ENCODE assay signal across 8 cellular contexts in the genomic region with DNA sequence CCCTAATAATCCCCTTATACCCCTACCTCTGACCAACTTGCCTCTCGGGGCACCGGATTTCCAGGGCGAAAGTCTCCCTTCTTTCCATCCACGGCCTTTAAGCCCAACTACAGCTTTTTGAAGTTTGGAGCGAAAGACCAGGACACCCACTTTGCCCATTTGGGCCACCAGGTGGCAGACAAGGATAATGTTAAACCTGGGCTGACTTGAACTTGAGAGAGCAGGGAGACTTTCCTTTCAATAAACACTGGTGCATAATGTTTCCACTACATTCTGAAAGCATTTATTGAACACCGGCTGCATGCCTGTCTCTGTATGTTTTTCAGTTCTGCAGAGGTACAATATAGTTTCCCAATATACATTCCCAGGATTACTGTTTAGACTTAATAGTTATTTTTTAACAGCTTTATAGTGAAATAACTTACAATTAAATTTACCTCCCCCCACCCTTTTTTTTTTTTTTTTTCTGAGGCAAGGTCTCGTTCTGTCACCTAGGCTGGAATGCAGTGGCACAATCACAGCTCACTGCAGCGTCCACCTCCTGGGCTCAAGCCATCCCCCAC. TPM values are rescaled to one million over a fixed set of nuclear protein-coding genes. Genes with fewer than 3 reads are reported as not detected.
A peak's percentile ranks its signal among the peaks of the same experiment; 100 is the strongest.
DNase-seq lines count a peak whose midpoint lies in the region; TF ChIP-seq lines count a peak whose summit lies in the region.

No MANE protein-coding gene starts in this region.

- TF ChIP-seq POLR2A in NB4 (IDR thresholded peaks at IDR 0.05; ENCODE audit: extremely low read depth, insufficient read length), result no peak

- H3K4me1 Mint-ChIP-seq in activated naive CD4-positive, alpha-beta T cell treated with anti-CD3 and anti-CD28 coated beads, Interleukin-2, amount 50 U/mL, for 24 hours, result peaks cover 10% of the 10 kb centered on the region
- peaks cover 5% of the 10 kb centered on the region for H3K4me1 Mint-ChIP-seq in glutamatergic neuron (ENCODE audit: low read depth, unreplicated experiment)

- H3K27ac Mint-ChIP-seq in activated naive CD4-positive, alpha-beta T cell treated with anti-CD3 and anti-CD28 coated beads, Interleukin-2, amount 50 U/mL, for 24 hours, result peak overlapping the region; percentile 78
- no peak overlapping the region for H3K27ac Mint-ChIP-seq in glutamatergic neuron (ENCODE audit: unreplicated experiment)

- peak; percentile 89 for TF ChIP-seq CTCF in NB4 (IDR thresholded peaks at IDR 0.05; ENCODE audit: low read depth, low read length)
- peak; percentile 84 for TF ChIP-seq CTCF in glutamatergic neuron (IDR thresholded peaks at IDR 0.05; ENCODE audit: partially characterized antibody, unreplicated experiment)

- no peaks in the 10 kb centered on the region for H3K9me3 Mint-ChIP-seq in activated naive CD4-positive, alpha-beta T cell treated with anti-CD3 and anti-CD28 coated beads, Interleukin-2, amount 50 U/mL, for 24 hours
- H3K9me3 Mint-ChIP-seq in glutamatergic neuron (ENCODE audit: unreplicated experiment), result peaks cover 7% of the 10 kb centered on the region

- intact Hi-C loops in posterior cingulate gyrus (cut with DNase I), result loop anchor here (2.0 kb wide), 1 partner anchor 201 kb away; no protein-coding TSS in a partner anchor

- no peak overlapping the region for H3K4me3 Mint-ChIP-seq in activated naive CD4-positive, alpha-beta T cell treated with anti-CD3 and anti-CD28 coated beads, Interleukin-2, amount 50 U/mL, for 24 hours
- no peak overlapping the region for H3K4me3 Mint-ChIP-seq in glutamatergic neuron (ENCODE audit: unreplicated experiment)

- DNase-seq in DMS79 treated with DMSO at 0.1 percent for 48 hours (lab: John Stamatoyannopoulos, UW), result peak; percentile 27
- no peak for DNase-seq in DMS79 (lab: John Stamatoyannopoulos, UW)
- DNase-seq in NB4 (ENCODE audit: low read depth), result peak; percentile 79
- peak; percentile 64 for DNase-seq in SKM-1 treated with dmso at 0.1 percent for 144 hours (lab: John Stamatoyannopoulos, UW; ENCODE audit: unreplicated experiment)
- peak; percentile 83 for DNase-seq in glutamatergic neuron
- peak; percentile 60 to 96 (median 82) for DNase-seq in posterior cingulate gyrus
- DNase-seq in ureter (ENCODE audit: low spot score), result peak; percentile 80

- peaks cover 28% of the 10 kb centered on the region for H3K27me3 Mint-ChIP-seq in activated naive CD4-positive, alpha-beta T cell treated with anti-CD3 and anti-CD28 coated beads, Interleukin-2, amount 50 U/mL, for 24 hours
- peaks cover 2% of the 10 kb centered on the region for H3K27me3 Mint-ChIP-seq in glutamatergic neuron (ENCODE audit: unreplicated experiment)

- no peaks in the 10 kb centered on the region for H3K36me3 Mint-ChIP-seq in activated naive CD4-positive, alpha-beta T cell treated with anti-CD3 and anti-CD28 coated beads, Interleukin-2, amount 50 U/mL, for 24 hours
- no peaks in the 10 kb centered on the region for H3K36me3 Mint-ChIP-seq in glutamatergic neuron (ENCODE audit: unreplicated experiment)

- no peak overlapping the region for H3K4me3 ChIP-seq in NB4 (ENCODE audit: low read depth, low read length)

RNA-seq across cellular contexts. Expression of a gene that starts 6.9 kb away (rescaled TPM):
- 4.1 TPM for total RNA-seq in glutamatergic neuron (ENCODE audit: unreplicated experiment)
- 0.29 TPM for total RNA-seq in ureter

RNA-seq across cellular contexts. Expression of a gene that starts 18.9 kb away (rescaled TPM):
- total RNA-seq in glutamatergic neuron (ENCODE audit: unreplicated experiment), result 38.6 TPM
- total RNA-seq in ureter, result 56.3 TPM

RNA-seq across cellular contexts. Expression of a gene that starts 20.0 kb away (rescaled TPM):
- total RNA-seq in glutamatergic neuron (ENCODE audit: unreplicated experiment), result 89.4 TPM
- 71.8 TPM for total RNA-seq in ureter

RNA-seq across cellular contexts. Expression of a gene that starts 28.8 kb away (rescaled TPM):
- total RNA-seq in glutamatergic neuron (ENCODE audit: unreplicated experiment) (1.1 TPM), ureter (7.7 TPM)

RNA-seq across cellular contexts. Expression of a gene that starts 34.2 kb away (rescaled TPM):
- total RNA-seq in glutamatergic neuron (ENCODE audit: unreplicated experiment), result 3.6 TPM
- 17.7 TPM for total RNA-seq in ureter
